17 cellular contexts compared by ENCODE assay signal in genomic region chr11:63643205-63643604, GRCh38. TPM values are rescaled to one million over a fixed set of nuclear protein-coding genes. Genes with fewer than 3 reads are reported as not detected.
A peak's percentile ranks its signal among the peaks of the same experiment; 100 is the strongest.
DNase-seq lines count a peak whose midpoint lies in the region; ATAC-seq and TF ChIP-seq lines count a peak whose summit lies in the region.
"Had no signal": no experiment of that assay in that cellular context is flagged by ENCODE, and none has a peak within 500 bp of the region (broad histone marks: within the 10 kb centered on the region; RNA-seq: fewer than 3 reads in every experiment).

No MANE protein-coding gene starts in this region.

- no peaks in the 10 kb centered on the region for H3K9me3 Mint-ChIP-seq in CD4-positive, alpha-beta T cell
- H3K9me3 Mint-ChIP-seq in memory B cell: no peaks in the 10 kb centered on the region
- H3K9me3 Mint-ChIP-seq in stimulated activated naive B cell treated with anti-CD40 and anti-IgM and Interleukin-4, amounts not matched to agents 10 μg/mL and 1 μg/mL and 100 μg/mL, for 72 hours: no peaks in the 10 kb centered on the region
- H3K9me3 Mint-ChIP-seq in activated naive CD8-positive, alpha-beta T cell treated with anti-CD3 and anti-CD28 coated beads, Interleukin-2, amount 50 U/mL, for 24 hours: no peaks in the 10 kb centered on the region
- H3K9me3 Mint-ChIP-seq: CD14-positive monocyte; CD8-positive, alpha-beta memory T cell; HFFc6 had no signal

- peaks cover 6% of the 10 kb centered on the region for H3K4me1 Mint-ChIP-seq in CD4-positive, alpha-beta T cell (ENCODE audit: low read depth)
- peaks cover 12% of the 10 kb centered on the region for H3K4me1 Mint-ChIP-seq in T-helper 17 cell
- H3K4me1 Mint-ChIP-seq in memory B cell: no peaks in the 10 kb centered on the region
- H3K4me1 Mint-ChIP-seq in stimulated activated naive B cell treated with anti-CD40 and anti-IgM and Interleukin-4, amounts not matched to agents 10 μg/mL and 1 μg/mL and 100 μg/mL, for 72 hours: peaks cover 0 to 2% of the 10 kb centered on the region in 2 donors
- H3K4me1 Mint-ChIP-seq in activated naive CD8-positive, alpha-beta T cell treated with anti-CD3 and anti-CD28 coated beads, Interleukin-2, amount 50 U/mL, for 24 hours: no peaks in the 10 kb centered on the region
- H3K4me1 Mint-ChIP-seq: CD14-positive monocyte had no signal

- H3K4me3 Mint-ChIP-seq in CD4-positive, alpha-beta T cell: no peak overlapping the region
- H3K4me3 Mint-ChIP-seq in T-helper 17 cell (no peak overlapping the region), memory B cell (no peak overlapping the region)
- H3K4me3 Mint-ChIP-seq in stimulated activated naive B cell treated with anti-CD40 and anti-IgM and Interleukin-4, amounts not matched to agents 10 μg/mL and 1 μg/mL and 100 μg/mL, for 72 hours: no peak overlapping the region
- H3K4me3 Mint-ChIP-seq in activated naive CD8-positive, alpha-beta T cell treated with anti-CD3 and anti-CD28 coated beads, Interleukin-2, amount 50 U/mL, for 24 hours: no peak overlapping the region
- H3K4me3 Mint-ChIP-seq: CD14-positive monocyte; CD8-positive, alpha-beta memory T cell; HFFc6 had no signal

- TF ChIP-seq POLR2A in breast epithelium (IDR thresholded peaks at IDR 0.05): no peak

- H3K27ac ChIP-seq in CD4-positive, alpha-beta T cell (ENCODE audit: low read depth, low read length): no peak overlapping the region
- H3K27ac ChIP-seq in breast epithelium: peak overlapping the region in 1 of 2 donors; percentile 50
- H3K27ac ChIP-seq: BLaER1, GM23248 had no signal

- ATAC-seq in CD4-positive, alpha-beta T cell (ENCODE audit: poor library complexity): no peak
- ATAC-seq in T-helper 17 cell: no peak
- ATAC-seq in memory B cell (ENCODE audit: low read depth): no peak
- ATAC-seq in stimulated activated naive B cell treated with anti-CD40 and anti-IgM and Interleukin-4, amounts not matched to agents 10 μg/mL and 1 μg/mL and 100 μg/mL, for 72 hours (replicated peaks): no peak
- ATAC-seq in activated naive CD8-positive, alpha-beta T cell treated with anti-CD3 and anti-CD28 coated beads, Interleukin-2, amount 50 U/mL, for 24 hours: no peak
- ATAC-seq: HCT116 had no signal

- peak overlapping the region; percentile 10 for H3K27ac Mint-ChIP-seq in CD4-positive, alpha-beta T cell
- H3K27ac Mint-ChIP-seq in T-helper 17 cell (peak overlapping the region; percentile 14), memory B cell (peak overlapping the region; percentile 16)
- H3K27ac Mint-ChIP-seq in stimulated activated naive B cell treated with anti-CD40 and anti-IgM and Interleukin-4, amounts not matched to agents 10 μg/mL and 1 μg/mL and 100 μg/mL, for 72 hours: peak overlapping the region; percentile 25
- no peak overlapping the region for H3K27ac Mint-ChIP-seq in activated naive CD8-positive, alpha-beta T cell treated with anti-CD3 and anti-CD28 coated beads, Interleukin-2, amount 50 U/mL, for 24 hours
- H3K27ac Mint-ChIP-seq: HFFc6 had no signal

- peaks cover 78% of the 10 kb centered on the region for H3K36me3 Mint-ChIP-seq in CD4-positive, alpha-beta T cell (ENCODE audit: low read depth)
- H3K36me3 Mint-ChIP-seq in T-helper 17 cell (ENCODE audit: low read depth) (peaks cover 12% of the 10 kb centered on the region), memory B cell (peaks cover 22% of the 10 kb centered on the region)
- H3K36me3 Mint-ChIP-seq in stimulated activated naive B cell treated with anti-CD40 and anti-IgM and Interleukin-4, amounts not matched to agents 10 μg/mL and 1 μg/mL and 100 μg/mL, for 72 hours: peaks cover 36 to 53% of the 10 kb centered on the region in 2 donors
- H3K36me3 Mint-ChIP-seq in activated naive CD8-positive, alpha-beta T cell treated with anti-CD3 and anti-CD28 coated beads, Interleukin-2, amount 50 U/mL, for 24 hours (ENCODE audit: low read depth): peaks cover 18% of the 10 kb centered on the region

- no peaks in the 10 kb centered on the region for H3K27me3 ChIP-seq in CD4-positive, alpha-beta T cell (ENCODE audit: control insufficient read depth, insufficient read depth, low read length)
- H3K27me3 ChIP-seq in breast epithelium: no peaks in the 10 kb centered on the region
- H3K27me3 ChIP-seq: BLaER1 had no signal

- CTCF ChIA-PET in CD4-positive, alpha-beta T cell (lab: Charles Lee): interaction anchor here (1.1 to 1.6 kb wide), 3 partner anchors 14 to 164 kb away, joined by 3 to 6 read pairs (median 4); no protein-coding TSS in a partner anchor

- no peaks in the 10 kb centered on the region for H3K9me3 ChIP-seq in CD4-positive, alpha-beta T cell (ENCODE audit: control insufficient read depth, low read length)
- no peaks in the 10 kb centered on the region for H3K9me3 ChIP-seq in T-helper 17 cell (ENCODE audit: control insufficient read depth, low read length, poor library complexity, severe bottlenecking)
- no peaks in the 10 kb centered on the region for H3K9me3 ChIP-seq in breast epithelium
- H3K9me3 ChIP-seq: BLaER1, Caco-2 had no signal

- no peaks in the 10 kb centered on the region for H3K27me3 Mint-ChIP-seq in CD4-positive, alpha-beta T cell
- H3K27me3 Mint-ChIP-seq in T-helper 17 cell: no peaks in the 10 kb centered on the region
- H3K27me3 Mint-ChIP-seq in memory B cell: no peaks in the 10 kb centered on the region
- no peaks in the 10 kb centered on the region for H3K27me3 Mint-ChIP-seq in stimulated activated naive B cell treated with anti-CD40 and anti-IgM and Interleukin-4, amounts not matched to agents 10 μg/mL and 1 μg/mL and 100 μg/mL, for 72 hours
- H3K27me3 Mint-ChIP-seq in activated naive CD8-positive, alpha-beta T cell treated with anti-CD3 and anti-CD28 coated beads, Interleukin-2, amount 50 U/mL, for 24 hours: no peaks in the 10 kb centered on the region
- H3K27me3 Mint-ChIP-seq: CD8-positive, alpha-beta memory T cell had no signal

- no peaks in the 10 kb centered on the region for H3K4me1 ChIP-seq in breast epithelium
- H3K4me1 ChIP-seq: BLaER1, Caco-2 had no signal

- POLR2A ChIA-PET in CD4-positive, alpha-beta T cell (lab: Charles Lee): no interaction called here

- peaks cover 8% of the 10 kb centered on the region for H3K36me3 ChIP-seq in breast epithelium

- intact Hi-C loops in CD4-positive, alpha-beta T cell (cut with DNase I, micrococcal nuclease): no loop called here
- intact Hi-C loops in breast epithelium (cut with DNase I; ENCODE audit: low total_unique reads): no loop called here

- no peak for TF ChIP-seq CTCF in CD4-positive, alpha-beta T cell (IDR thresholded peaks at IDR 0.05)
- no peak for TF ChIP-seq CTCF in breast epithelium (IDR thresholded peaks at IDR 0.05)

- DNase-seq in CD4-positive, alpha-beta T cell: no peak
- no peak for DNase-seq in T-helper 17 cell
- DNase-seq in memory B cell (ENCODE audit: low spot score in 2 of 2): no peak
- DNase-seq in stimulated activated naive B cell treated with anti-CD40 and anti-IgM and Interleukin-4, amounts not matched to agents 10 μg/mL and 1 μg/mL and 100 μg/mL, for 72 hours: no peak
- DNase-seq in activated naive CD8-positive, alpha-beta T cell treated with anti-CD3 and anti-CD28 coated beads, Interleukin-2, amount 50 U/mL, for 24 hours: no peak
- DNase-seq in NCI-H128 (lab: John Stamatoyannopoulos, UW; ENCODE audit: unreplicated experiment): no peak
- no peak for DNase-seq in breast epithelium (ENCODE audit: low spot score in 2 of 2)
- DNase-seq: 8988T; Caco-2; CD8-positive, alpha-beta memory T cell; GM23248; H7; HFFc6; IMR-90 had no signal

- no peak overlapping the region for H3K4me3 ChIP-seq in breast epithelium
- H3K4me3 ChIP-seq: BLaER1, GM23248 had no signal

RNA-seq across cellular contexts. Expression of gene ATL3, which starts 28.0 kb away (rescaled TPM):
- 10 to 100 TPM; 14.5 to 16.5 TPM for total RNA-seq in CD4-positive, alpha-beta T cell
- 10 to 100 TPM; 30.7 to 32.8 TPM for total RNA-seq in T-helper 17 cell
- total RNA-seq in breast epithelium: 100 to 1,000 TPM in 1 of 3 donors, 10 to 100 TPM in 2; 75.2 to 165 (median 77.3) TPM

RNA-seq across cellular contexts. Expression of gene PLAAT3, which starts 29.0 kb away (rescaled TPM):
- 1 to 10 TPM; 2.4 to 3.6 TPM for total RNA-seq in CD4-positive, alpha-beta T cell
- 1 to 10 TPM; 2.5 to 3.3 TPM for total RNA-seq in T-helper 17 cell
- total RNA-seq in breast epithelium: 100 to 1,000 TPM; 128 to 527 (median 204) TPM

RNA-seq across cellular contexts. Expression of gene RTN3, which starts 38.1 kb away (rescaled TPM):
- total RNA-seq in CD4-positive, alpha-beta T cell: 10 to 100 TPM; 16.4 to 17.6 TPM
- total RNA-seq in T-helper 17 cell (10 to 100 TPM; 29.1 to 36.9 TPM), breast epithelium (100 to 1,000 TPM; 115 to 199 (median 162) TPM)

Comparison
In these comparisons a context has a peak if more than half of its experiments do, and no peak if none do; other contexts are left out.
1. RNA of gene PLAAT3, which starts 29.0 kb away (total RNA-seq): 128 to 527 TPM in breast epithelium; 2.4 to 3.6 TPM in CD4-positive, alpha-beta T cell and 2.5 to 3.3 TPM in T-helper 17 cell; every median in the first group is over 10 times any median in the second.